Comparison of ENCODE assay signal across 27 cellular contexts in the genomic region with DNA sequence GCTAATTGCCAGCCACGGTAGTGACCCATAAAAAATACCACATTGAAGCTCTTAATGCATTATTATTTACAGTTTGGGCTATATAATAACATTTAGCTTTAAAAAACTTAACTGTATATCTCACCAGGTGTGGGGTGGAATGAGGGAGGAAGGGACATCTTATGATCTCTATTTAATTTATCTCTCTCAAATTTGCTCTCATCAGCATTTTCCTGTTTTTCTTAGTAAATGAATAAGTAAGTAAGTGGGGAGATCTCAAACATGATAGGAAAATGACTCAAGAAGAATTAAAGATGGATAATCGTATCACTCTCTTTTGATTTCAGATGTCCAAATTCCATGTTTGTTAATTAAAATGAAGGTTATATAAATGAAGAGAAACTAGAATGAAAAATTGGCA.
"Had no signal": no experiment of that assay in that cellular context is flagged by ENCODE, and none has a peak within 500 bp of the region (broad histone marks: within the 10 kb centered on the region; RNA-seq: fewer than 3 reads in every experiment).

No MANE protein-coding gene starts in this region.

- H3K4me3 ChIP-seq: stomach, suprapubic skin, testis, thoracic aorta, thyroid gland, tibial artery, tibial nerve, transverse colon, upper lobe of left lung, upper lobe of right lung, uterus, vagina had no signal

- H3K27me3 ChIP-seq: stomach, suprapubic skin, testis, thyroid gland, tibial artery, tibial nerve, transverse colon, upper lobe of left lung, upper lobe of right lung, uterus, vagina had no signal

- FAIRE-seq: urothelium cell line had no signal

- H3K27ac ChIP-seq: stomach, suprapubic skin, testis, thoracic aorta, thyroid gland, tibial artery, tibial nerve, transverse colon, upper lobe of left lung, upper lobe of right lung, uterus, vagina had no signal

- H3K9me3 ChIP-seq: testis, thyroid gland, tibial artery, upper lobe of right lung, uterus, vagina had no signal

- H3K36me3 ChIP-seq: stomach, suprapubic skin, thoracic aorta, thyroid gland, tibial artery, tibial nerve, upper lobe of left lung, upper lobe of right lung, uterus, vagina had no signal

- H3K4me1 ChIP-seq: stomach, suprapubic skin, testis, thyroid gland, tibial nerve, transverse colon, upper lobe of left lung, upper lobe of right lung, uterus, vagina had no signal

- DNase-seq: stimulated activated CD4-positive, alpha-beta T cell treated with anti-CD3 and anti-CD28 coated beads, Interleukin-2, amount 100 ng/mL, for 48 hours; stimulated activated CD4-positive, alpha-beta T cell treated with anti-CD3 and anti-CD28 coated beads, Interleukin-4, amount 100 ng/mL, for 1 hour; stimulated activated CD4-positive, alpha-beta T cell treated with anti-CD3 and anti-CD28 coated beads, Interleukin-4, amount 100 ng/mL, for 24 hours; stimulated activated CD4-positive, alpha-beta T cell treated with anti-CD3 and anti-CD28 coated beads, Interleukin-4, amount 100 ng/mL, for 4 hours; stimulated activated CD8-positive, alpha-beta memory T cell treated with anti-CD3 and anti-CD28 coated beads, Interleukin-4, amount 100 ng/mL, for 48 hours; stimulated activated naive B cell treated with anti-CD40 and anti-IgM and Interleukin-4, amounts not matched to agents 10 μg/mL and 1 μg/mL and 100 μg/mL, for 72 hours; stimulated activated naive CD4-positive, alpha-beta T cell; stimulated activated naive CD4-positive, alpha-beta T cell treated with Interleukin-2 at 50 U/mL for 16 hours; stimulated activated naive CD8-positive, alpha-beta T cell treated with anti-CD3 and anti-CD28 coated beads, Interleukin-15, amount 100 ng/mL, for 72 hours; stimulated activated naive CD8-positive, alpha-beta T cell treated with anti-CD3 and anti-CD28 coated beads, Interleukin-15, Interleukin-2, amounts not matched to agents 100 U/mL and 50 U/mL, for 24 hours; stomach; substantia nigra; testis; thyroid gland; tibial artery; transverse colon; trophoblast cell; upper lobe of left lung; upper lobe of right lung; uterus had no signal

- ATAC-seq: stimulated activated effector memory CD8-positive, alpha-beta T cell treated with anti-CD3 and anti-CD28 coated beads, Interleukin-12 subunit alpha, Interleukin-12 subunit beta, amount 100 ng/mL, for 72 hours; stimulated activated memory B cell treated with anti-CD40 and anti-IgM and Interleukin-4, amounts not matched to agents 10 μg/mL and 1 μg/mL and 100 μg/mL, for 72 hours; stimulated activated naive B cell treated with anti-CD40 and anti-IgM and Interleukin-4, amounts not matched to agents 10 μg/mL and 1 μg/mL and 100 μg/mL, for 72 hours; stimulated activated naive CD8-positive, alpha-beta T cell treated with anti-CD3 and anti-CD28 coated beads, Interleukin-15, amount 100 ng/mL, for 72 hours; stimulated activated naive CD8-positive, alpha-beta T cell treated with anti-CD3 and anti-CD28 coated beads, Interleukin-15, Interleukin-2, amounts not matched to agents 100 U/mL and 50 U/mL, for 24 hours; upper lobe of right lung had no signal
